1 cellular context compared by ENCODE assay signal in the genomic region with DNA sequence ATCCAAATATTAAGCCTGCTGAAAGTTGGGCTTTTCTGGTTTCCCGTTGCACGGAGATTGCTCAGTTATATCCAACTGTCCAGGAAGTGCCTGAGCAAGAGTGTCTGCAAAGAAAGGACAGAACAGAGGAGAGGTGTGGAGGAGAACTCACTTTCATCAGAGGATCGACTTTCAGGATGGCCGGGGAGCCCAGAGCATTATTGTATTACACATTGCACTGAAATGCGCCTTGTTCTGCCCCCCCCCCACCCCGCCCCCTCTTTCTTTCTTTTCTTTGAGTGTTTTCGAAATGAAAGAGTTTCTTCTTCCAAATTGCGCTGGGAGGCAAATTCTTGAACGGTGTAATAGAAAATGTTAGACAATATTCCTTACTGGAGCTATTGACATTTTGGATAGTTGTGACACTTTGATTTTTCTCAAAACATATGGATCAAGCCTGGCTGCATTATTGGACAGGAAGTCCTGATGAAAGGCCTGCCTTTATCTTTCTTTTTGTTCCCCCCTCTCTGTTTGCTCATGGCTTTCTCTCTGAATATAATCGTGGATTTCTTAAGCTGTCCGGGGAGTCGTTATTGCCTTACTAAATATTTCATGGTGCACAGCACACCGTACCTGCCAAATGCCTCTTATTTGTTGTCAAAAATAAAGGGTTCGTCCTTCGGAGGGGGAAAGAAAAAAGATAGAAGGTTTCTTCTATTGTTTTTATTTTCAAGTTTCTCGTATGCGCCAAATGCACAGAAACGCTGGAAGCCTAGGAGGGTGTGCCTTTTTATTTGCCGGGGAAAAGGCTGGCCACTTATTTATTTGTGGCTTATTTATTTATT.
TF ChIP-seq lines count a peak whose summit lies in the region.

No MANE protein-coding gene starts in this region.

TF ChIP-seq in HepG2, 621 proteins besides CTCF, POLR2A, EP300 and RAD21 (continued from another document and continues in another):
- TF ChIP-seq, protein P1, sequence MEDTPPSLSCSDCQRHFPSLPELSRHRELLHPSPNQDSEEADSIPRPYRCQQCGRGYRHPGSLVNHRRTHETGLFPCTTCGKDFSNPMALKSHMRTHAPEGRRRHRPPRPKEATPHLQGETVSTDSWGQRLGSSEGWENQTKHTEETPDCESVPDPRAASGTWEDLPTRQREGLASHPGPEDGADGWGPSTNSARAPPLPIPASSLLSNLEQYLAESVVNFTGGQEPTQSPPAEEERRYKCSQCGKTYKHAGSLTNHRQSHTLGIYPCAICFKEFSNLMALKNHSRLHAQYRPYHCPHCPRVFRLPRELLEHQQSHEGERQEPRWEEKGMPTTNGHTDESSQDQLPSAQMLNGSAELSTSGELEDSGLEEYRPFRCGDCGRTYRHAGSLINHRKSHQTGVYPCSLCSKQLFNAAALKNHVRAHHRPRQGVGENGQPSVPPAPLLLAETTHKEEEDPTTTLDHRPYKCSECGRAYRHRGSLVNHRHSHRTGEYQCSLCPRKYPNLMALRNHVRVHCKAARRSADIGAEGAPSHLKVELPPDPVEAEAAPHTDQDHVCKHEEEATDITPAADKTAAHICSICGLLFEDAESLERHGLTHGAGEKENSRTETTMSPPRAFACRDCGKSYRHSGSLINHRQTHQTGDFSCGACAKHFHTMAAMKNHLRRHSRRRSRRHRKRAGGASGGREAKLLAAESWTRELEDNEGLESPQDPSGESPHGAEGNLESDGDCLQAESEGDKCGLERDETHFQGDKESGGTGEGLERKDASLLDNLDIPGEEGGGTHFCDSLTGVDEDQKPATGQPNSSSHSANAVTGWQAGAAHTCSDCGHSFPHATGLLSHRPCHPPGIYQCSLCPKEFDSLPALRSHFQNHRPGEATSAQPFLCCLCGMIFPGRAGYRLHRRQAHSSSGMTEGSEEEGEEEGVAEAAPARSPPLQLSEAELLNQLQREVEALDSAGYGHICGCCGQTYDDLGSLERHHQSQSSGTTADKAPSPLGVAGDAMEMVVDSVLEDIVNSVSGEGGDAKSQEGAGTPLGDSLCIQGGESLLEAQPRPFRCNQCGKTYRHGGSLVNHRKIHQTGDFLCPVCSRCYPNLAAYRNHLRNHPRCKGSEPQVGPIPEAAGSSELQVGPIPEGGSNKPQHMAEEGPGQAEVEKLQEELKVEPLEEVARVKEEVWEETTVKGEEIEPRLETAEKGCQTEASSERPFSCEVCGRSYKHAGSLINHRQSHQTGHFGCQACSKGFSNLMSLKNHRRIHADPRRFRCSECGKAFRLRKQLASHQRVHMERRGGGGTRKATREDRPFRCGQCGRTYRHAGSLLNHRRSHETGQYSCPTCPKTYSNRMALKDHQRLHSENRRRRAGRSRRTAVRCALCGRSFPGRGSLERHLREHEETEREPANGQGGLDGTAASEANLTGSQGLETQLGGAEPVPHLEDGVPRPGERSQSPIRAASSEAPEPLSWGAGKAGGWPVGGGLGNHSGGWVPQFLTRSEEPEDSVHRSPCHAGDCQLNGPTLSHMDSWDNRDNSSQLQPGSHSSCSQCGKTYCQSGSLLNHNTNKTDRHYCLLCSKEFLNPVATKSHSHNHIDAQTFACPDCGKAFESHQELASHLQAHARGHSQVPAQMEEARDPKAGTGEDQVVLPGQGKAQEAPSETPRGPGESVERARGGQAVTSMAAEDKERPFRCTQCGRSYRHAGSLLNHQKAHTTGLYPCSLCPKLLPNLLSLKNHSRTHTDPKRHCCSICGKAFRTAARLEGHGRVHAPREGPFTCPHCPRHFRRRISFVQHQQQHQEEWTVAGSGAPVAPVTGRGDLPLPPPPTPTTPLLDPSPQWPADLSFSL (CRISPR knock-in tag; IDR thresholded peaks at IDR 0.05), result no peak
- TF ChIP-seq POLR2AphosphoS2 (IDR thresholded peaks at IDR 0.05; ENCODE audit: low read depth, low read length) (0 out of 2 replicates have a peak, but pooled peaks have one; percentile 56), ZNF678 (CRISPR knock-in tag; IDR thresholded peaks at IDR 0.05) (0 out of 2 replicates have a peak, but pooled peaks have one; percentile 13), NR2F6 (IDR thresholded peaks at IDR 0.05) (no peak), NR2F6 (CRISPR knock-in tag; IDR thresholded peaks at IDR 0.05) (peak; percentile 74), ATF7-NPFF (CRISPR knock-in tag; IDR thresholded peaks at IDR 0.05; ENCODE audit: low read depth) (no peak), NR2F2 (IDR thresholded peaks at IDR 0.05; ENCODE audit: borderline replicate concordance, low read depth) (peak; percentile 59; the same call in 1 of the 2 replicates), NCOA2 (CRISPR knock-in tag; IDR thresholded peaks at IDR 0.05) (peak; percentile 81), RBM39 (IDR thresholded peaks at IDR 0.05; ENCODE audit: low read depth, low read length, poor library complexity, severe bottlenecking) (peak; percentile 3), FOXK1 (CRISPR knock-in tag; IDR thresholded peaks at IDR 0.05; ENCODE audit: borderline replicate concordance, low read depth) (0 out of 2 replicates have a peak, but pooled peaks have one; percentile 10), ISX (CRISPR knock-in tag; conservative IDR thresholded peaks at IDR 0.05) (no peak), ZNF501 (CRISPR knock-in tag; IDR thresholded peaks at IDR 0.05) (no peak), CC2D1A (CRISPR knock-in tag; IDR thresholded peaks at IDR 0.05) (no peak), BHLHE40 (IDR thresholded peaks at IDR 0.05; ENCODE audit: low read length) (0 out of 2 replicates have a peak, but pooled peaks have one; percentile 31), BCL6 (CRISPR knock-in tag; IDR thresholded peaks at IDR 0.05) (peak; percentile 73), CEBPG (CRISPR knock-in tag; IDR thresholded peaks at IDR 0.05) (peak; percentile 73), ZMYM3 (CRISPR knock-in tag; IDR thresholded peaks at IDR 0.05) (no peak), SIX4 (CRISPR knock-in tag; IDR thresholded peaks at IDR 0.05) (0 out of 2 replicates have a peak, but pooled peaks have one; percentile 22)
- TF ChIP-seq, protein P2, sequence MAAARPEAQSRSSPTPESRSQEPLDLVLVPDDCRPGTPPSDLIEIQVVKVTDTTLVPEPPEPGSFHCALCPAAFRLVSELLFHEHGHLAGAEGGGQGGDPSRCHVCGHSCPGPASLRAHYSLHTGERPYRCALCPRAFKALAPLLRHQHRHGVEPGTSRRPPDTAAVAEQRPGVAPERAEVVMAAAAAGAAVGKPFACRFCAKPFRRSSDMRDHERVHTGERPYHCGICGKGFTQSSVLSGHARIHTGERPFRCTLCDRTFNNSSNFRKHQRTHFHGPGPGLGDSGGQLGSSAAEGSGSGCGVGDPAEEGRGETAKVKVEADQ (CRISPR knock-in tag; IDR thresholded peaks at IDR 0.05; ENCODE audit: borderline replicate concordance), result no peak
- TF ChIP-seq, protein P3, sequence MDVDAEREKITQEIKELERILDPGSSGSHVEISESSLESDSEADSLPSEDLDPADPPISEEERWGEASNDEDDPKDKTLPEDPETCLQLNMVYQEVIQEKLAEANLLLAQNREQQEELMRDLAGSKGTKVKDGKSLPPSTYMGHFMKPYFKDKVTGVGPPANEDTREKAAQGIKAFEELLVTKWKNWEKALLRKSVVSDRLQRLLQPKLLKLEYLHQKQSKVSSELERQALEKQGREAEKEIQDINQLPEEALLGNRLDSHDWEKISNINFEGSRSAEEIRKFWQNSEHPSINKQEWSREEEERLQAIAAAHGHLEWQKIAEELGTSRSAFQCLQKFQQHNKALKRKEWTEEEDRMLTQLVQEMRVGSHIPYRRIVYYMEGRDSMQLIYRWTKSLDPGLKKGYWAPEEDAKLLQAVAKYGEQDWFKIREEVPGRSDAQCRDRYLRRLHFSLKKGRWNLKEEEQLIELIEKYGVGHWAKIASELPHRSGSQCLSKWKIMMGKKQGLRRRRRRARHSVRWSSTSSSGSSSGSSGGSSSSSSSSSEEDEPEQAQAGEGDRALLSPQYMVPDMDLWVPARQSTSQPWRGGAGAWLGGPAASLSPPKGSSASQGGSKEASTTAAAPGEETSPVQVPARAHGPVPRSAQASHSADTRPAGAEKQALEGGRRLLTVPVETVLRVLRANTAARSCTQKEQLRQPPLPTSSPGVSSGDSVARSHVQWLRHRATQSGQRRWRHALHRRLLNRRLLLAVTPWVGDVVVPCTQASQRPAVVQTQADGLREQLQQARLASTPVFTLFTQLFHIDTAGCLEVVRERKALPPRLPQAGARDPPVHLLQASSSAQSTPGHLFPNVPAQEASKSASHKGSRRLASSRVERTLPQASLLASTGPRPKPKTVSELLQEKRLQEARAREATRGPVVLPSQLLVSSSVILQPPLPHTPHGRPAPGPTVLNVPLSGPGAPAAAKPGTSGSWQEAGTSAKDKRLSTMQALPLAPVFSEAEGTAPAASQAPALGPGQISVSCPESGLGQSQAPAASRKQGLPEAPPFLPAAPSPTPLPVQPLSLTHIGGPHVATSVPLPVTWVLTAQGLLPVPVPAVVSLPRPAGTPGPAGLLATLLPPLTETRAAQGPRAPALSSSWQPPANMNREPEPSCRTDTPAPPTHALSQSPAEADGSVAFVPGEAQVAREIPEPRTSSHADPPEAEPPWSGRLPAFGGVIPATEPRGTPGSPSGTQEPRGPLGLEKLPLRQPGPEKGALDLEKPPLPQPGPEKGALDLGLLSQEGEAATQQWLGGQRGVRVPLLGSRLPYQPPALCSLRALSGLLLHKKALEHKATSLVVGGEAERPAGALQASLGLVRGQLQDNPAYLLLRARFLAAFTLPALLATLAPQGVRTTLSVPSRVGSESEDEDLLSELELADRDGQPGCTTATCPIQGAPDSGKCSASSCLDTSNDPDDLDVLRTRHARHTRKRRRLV (CRISPR knock-in tag; IDR thresholded peaks at IDR 0.05), result peak; percentile 17
- TF ChIP-seq, protein P4, sequence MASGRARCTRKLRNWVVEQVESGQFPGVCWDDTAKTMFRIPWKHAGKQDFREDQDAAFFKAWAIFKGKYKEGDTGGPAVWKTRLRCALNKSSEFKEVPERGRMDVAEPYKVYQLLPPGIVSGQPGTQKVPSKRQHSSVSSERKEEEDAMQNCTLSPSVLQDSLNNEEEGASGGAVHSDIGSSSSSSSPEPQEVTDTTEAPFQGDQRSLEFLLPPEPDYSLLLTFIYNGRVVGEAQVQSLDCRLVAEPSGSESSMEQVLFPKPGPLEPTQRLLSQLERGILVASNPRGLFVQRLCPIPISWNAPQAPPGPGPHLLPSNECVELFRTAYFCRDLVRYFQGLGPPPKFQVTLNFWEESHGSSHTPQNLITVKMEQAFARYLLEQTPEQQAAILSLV (CRISPR knock-in tag; IDR thresholded peaks at IDR 0.05; ENCODE audit: borderline replicate concordance), result 0 out of 2 replicates have a peak, but pooled peaks have one; percentile 2
- TF ChIP-seq, protein P5, sequence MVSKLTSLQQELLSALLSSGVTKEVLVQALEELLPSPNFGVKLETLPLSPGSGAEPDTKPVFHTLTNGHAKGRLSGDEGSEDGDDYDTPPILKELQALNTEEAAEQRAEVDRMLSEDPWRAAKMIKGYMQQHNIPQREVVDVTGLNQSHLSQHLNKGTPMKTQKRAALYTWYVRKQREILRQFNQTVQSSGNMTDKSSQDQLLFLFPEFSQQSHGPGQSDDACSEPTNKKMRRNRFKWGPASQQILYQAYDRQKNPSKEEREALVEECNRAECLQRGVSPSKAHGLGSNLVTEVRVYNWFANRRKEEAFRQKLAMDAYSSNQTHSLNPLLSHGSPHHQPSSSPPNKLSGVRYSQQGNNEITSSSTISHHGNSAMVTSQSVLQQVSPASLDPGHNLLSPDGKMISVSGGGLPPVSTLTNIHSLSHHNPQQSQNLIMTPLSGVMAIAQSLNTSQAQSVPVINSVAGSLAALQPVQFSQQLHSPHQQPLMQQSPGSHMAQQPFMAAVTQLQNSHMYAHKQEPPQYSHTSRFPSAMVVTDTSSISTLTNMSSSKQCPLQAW (CRISPR knock-in tag; IDR thresholded peaks at IDR 0.05), result peak; percentile 50; the same call in 1 of the 2 replicates
- TF ChIP-seq, protein P6, sequence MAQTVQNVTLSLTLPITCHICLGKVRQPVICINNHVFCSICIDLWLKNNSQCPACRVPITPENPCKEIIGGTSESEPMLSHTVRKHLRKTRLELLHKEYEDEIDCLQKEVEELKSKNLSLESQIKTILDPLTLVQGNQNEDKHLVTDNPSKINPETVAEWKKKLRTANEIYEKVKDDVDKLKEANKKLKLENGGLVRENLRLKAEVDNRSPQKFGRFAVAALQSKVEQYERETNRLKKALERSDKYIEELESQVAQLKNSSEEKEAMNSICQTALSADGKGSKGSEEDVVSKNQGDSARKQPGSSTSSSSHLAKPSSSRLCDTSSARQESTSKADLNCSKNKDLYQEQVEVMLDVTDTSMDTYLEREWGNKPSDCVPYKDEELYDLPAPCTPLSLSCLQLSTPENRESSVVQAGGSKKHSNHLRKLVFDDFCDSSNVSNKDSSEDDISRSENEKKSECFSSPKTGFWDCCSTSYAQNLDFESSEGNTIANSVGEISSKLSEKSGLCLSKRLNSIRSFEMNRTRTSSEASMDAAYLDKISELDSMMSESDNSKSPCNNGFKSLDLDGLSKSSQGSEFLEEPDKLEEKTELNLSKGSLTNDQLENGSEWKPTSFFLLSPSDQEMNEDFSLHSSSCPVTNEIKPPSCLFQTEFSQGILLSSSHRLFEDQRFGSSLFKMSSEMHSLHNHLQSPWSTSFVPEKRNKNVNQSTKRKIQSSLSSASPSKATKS (CRISPR knock-in tag; IDR thresholded peaks at IDR 0.05), result no peak; the same call in 1 of the 2 replicates
- TF ChIP-seq, protein P7, sequence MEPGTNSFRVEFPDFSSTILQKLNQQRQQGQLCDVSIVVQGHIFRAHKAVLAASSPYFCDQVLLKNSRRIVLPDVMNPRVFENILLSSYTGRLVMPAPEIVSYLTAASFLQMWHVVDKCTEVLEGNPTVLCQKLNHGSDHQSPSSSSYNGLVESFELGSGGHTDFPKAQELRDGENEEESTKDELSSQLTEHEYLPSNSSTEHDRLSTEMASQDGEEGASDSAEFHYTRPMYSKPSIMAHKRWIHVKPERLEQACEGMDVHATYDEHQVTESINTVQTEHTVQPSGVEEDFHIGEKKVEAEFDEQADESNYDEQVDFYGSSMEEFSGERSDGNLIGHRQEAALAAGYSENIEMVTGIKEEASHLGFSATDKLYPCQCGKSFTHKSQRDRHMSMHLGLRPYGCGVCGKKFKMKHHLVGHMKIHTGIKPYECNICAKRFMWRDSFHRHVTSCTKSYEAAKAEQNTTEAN (CRISPR knock-in tag; conservative IDR thresholded peaks at IDR 0.05), result peak; percentile 67; the same call in 1 of the 2 replicates
- TF ChIP-seq, protein P8, sequence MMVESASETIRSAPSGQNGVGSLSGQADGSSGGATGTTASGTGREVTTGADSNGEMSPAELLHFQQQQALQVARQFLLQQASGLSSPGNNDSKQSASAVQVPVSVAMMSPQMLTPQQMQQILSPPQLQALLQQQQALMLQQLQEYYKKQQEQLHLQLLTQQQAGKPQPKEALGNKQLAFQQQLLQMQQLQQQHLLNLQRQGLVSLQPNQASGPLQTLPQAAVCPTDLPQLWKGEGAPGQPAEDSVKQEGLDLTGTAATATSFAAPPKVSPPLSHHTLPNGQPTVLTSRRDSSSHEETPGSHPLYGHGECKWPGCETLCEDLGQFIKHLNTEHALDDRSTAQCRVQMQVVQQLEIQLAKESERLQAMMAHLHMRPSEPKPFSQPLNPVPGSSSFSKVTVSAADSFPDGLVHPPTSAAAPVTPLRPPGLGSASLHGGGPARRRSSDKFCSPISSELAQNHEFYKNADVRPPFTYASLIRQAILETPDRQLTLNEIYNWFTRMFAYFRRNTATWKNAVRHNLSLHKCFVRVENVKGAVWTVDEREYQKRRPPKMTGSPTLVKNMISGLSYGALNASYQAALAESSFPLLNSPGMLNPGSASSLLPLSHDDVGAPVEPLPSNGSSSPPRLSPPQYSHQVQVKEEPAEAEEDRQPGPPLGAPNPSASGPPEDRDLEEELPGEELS (CRISPR knock-in tag; IDR thresholded peaks at IDR 0.05), result no peak
